ENCODE assay signal across 8 cellular contexts in the genomic region with DNA sequence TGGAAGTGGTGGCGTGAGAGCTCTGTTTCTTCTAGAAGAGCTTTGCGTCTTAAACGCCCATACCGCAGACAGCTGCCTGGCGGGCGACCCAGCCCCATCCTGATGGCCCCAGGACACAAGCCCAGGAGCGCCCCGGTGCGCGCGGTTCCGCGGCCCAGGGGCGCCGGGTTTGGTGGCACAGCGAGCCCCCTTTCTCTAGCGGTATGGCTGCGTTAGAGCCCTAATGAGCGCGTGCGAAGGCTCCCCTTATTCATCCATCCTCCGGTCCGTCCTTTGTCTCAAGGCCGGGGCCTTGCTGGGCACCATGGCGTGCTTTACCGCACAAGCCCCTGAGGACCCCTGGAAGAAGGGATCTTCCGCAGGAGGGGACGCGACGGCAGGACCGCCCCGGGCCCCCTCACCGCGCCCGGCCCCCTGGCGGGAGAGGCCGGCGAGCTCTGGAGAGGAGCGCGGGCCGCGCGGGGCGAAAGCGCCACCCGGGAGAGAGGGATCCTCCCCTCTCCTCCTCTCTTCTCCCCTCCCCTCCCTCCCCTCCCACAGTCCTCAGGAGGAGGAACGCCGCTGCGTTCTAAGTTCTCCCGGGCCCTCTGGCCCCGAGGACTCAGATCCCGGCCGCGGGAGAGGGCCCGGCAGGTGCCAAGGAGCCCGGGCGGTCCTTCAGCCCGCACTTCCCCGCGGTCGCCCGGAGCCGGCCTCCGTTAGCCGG. TPM values are rescaled to one million over a fixed set of nuclear protein-coding genes. Genes with fewer than 3 reads are reported as not detected.
DNase-seq lines count a peak whose midpoint lies in the region; ATAC-seq and TF ChIP-seq lines count a peak whose summit lies in the region.

No MANE protein-coding gene starts in this region.

- no peaks in the 10 kb centered on the region for H3K9me3 ChIP-seq in lung (ENCODE audit: control insufficient read depth in 2 of 2, insufficient read depth in 1 of 2, low read length in 1 of 2)

- peak overlapping the region; percentile 98 to 100 for H3K27ac ChIP-seq in lung (ENCODE audit: low read depth in 1 of 2, low read length in 1 of 2)

- peaks cover 8% of the 10 kb centered on the region in 2 donors for H3K4me1 ChIP-seq in lung (ENCODE audit: control insufficient read depth in 2 of 2, insufficient read depth in 2 of 2, low read length in 2 of 2)

- in situ Hi-C loops in ACHN (cut with HindIII; ENCODE audit: low pct_ligation_motif_present, low pct_unique_long_range_greater_than_20kb, low sequenced_read_pairs), result no loop called here

- H3K36me3 ChIP-seq in lung (ENCODE audit: control insufficient read depth in 2 of 2, insufficient read depth in 2 of 2, low read length in 2 of 2), result peaks cover 0 to 1% of the 10 kb centered on the region in 2 donors

- WGBS in lung, 2 donors, result 0% methylated on average over 51 to 64 of the region's 65 CpGs

- no peaks in the 10 kb centered on the region for H3K27me3 ChIP-seq in lung (ENCODE audit: control insufficient read depth, insufficient read depth)

- H3K4me3 ChIP-seq in lung, result peak overlapping the region; percentile 69

- DNase-seq in ACHN (peak; percentile 87), NCI-H2227 treated with DMSO at 0.1 percent for 48 hours (lab: John Stamatoyannopoulos, UW) (peak; percentile 78), ecto neural progenitor cell (ENCODE audit: low spot score) (peak; percentile 77), lung (ENCODE audit: low spot score) (peak; percentile 69)
- DNase-seq in activated CD4-positive, alpha-beta T cell treated with anti-CD3 and anti-CD28 coated beads, Interleukin-2, amount 50 U/mL, for 1 hour, result peak; percentile 30
- DNase-seq in stimulated activated CD4-positive, alpha-beta T cell treated with anti-CD3 and anti-CD28 coated beads, TNF-alpha, amount 100 ng/mL, for 48 hours (ENCODE audit: low read depth in 3 of 3), result peak in 2 of 3 donors; percentile 34 to 46

- ATAC-seq in GM18520 (IDR thresholded peaks at IDR 0.05; ENCODE audit: unreplicated experiment) (peak; percentile 15), HG03045 (IDR thresholded peaks at IDR 0.05; ENCODE audit: unreplicated experiment) (peak; percentile 44), lung (ENCODE audit: insufficient read depth, low FRiP score) (peak; percentile 59)

- no peak for TF ChIP-seq CTCF in lung (IDR thresholded peaks at IDR 0.05; ENCODE audit: control extremely low read depth, extremely low read depth)

RNA-seq across cellular contexts. Expression of gene SLC1A4, which starts 0.6 kb away (rescaled TPM):
- 10 to 100 TPM in 1 of 2 donors, 1 to 10 TPM in 1; 7.5 to 27.4 TPM for total RNA-seq in lung
- polyA plus RNA-seq in lung, result 1 to 10 TPM; 6.3 to 8.7 TPM

Comparison
In these comparisons a context has a peak if more than half of its experiments do, and no peak if none do; other contexts are left out.
1. Peak in every context shown above with its lines: DNase-seq, ATAC-seq, H3K4me3 ChIP-seq and H3K27ac ChIP-seq.
2. DNase-seq: peak in every context shown above with its lines; median percentile 87 in ACHN; 78 in NCI-H2227 treated with DMSO at 0.1 percent for 48 hours; 77 in ecto neural progenitor cell; 69 in lung; 40 in stimulated activated CD4-positive, alpha-beta T cell treated with anti-CD3 and anti-CD28 coated beads, TNF-alpha, amount 100 ng/mL, for 48 hours; 30 in activated CD4-positive, alpha-beta T cell treated with anti-CD3 and anti-CD28 coated beads, Interleukin-2, amount 50 U/mL, for 1 hour.